In the genomic region with DNA sequence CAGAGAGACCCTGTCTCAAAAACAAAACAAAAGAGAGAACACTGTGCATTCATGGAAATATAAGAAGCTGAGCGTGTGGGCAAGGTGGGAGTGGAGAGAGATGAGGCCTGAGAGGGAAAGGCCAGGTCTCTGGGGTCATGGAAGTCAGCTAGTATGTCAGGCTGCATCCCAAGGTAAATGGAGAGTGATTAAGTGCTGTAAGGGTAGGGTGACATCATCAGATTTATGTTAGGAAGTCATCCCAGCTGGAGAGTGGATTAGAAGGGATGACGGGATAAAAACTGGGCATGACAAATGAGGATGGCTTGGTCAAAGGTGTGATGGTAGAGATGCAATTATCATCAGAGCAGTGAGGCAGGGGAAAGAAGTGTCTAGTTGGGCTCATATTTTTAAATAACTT, we compare ENCODE assay signal across 21 cellular contexts. TPM values are rescaled to one million over a fixed set of nuclear protein-coding genes. Genes with fewer than 3 reads are reported as not detected.
A peak's percentile ranks its signal among the peaks of the same experiment; 100 is the strongest.
DNase-seq lines count a peak whose midpoint lies in the region; ATAC-seq and TF ChIP-seq lines count a peak whose summit lies in the region.
"Had no signal": no experiment of that assay in that cellular context is flagged by ENCODE, and none has a peak within 500 bp of the region (broad histone marks: within the 10 kb centered on the region; RNA-seq: fewer than 3 reads in every experiment).

No MANE protein-coding gene starts in this region.

- POLR2A ChIA-PET in CD4-positive, alpha-beta memory T cell (lab: Charles Lee; ENCODE audit: partially characterized antibody), result interaction anchor here (3.2 kb wide), 1 partner anchor 18 kb away, joined by 28 read pairs; a partner anchor contains a TSS
- POLR2A ChIA-PET in activated B cell treated with CpG ODN at 0.5 μM for 24 hours (lab: Charles Lee), result interaction anchor here (1.3 kb wide), 1 partner anchor 16 kb away, joined by 3 read pairs; no protein-coding TSS in a partner anchor

- no peak overlapping the region for H3K27ac ChIP-seq in CD4-positive, alpha-beta memory T cell (ENCODE audit: low read depth, low read length)
- H3K27ac ChIP-seq: 22Rv1, BLaER1, PC-9 had no signal

- H3K9me3 ChIP-seq in CD4-positive, alpha-beta memory T cell (ENCODE audit: control insufficient read depth in 1 of 2, low read length in 2 of 2), result no peaks in the 10 kb centered on the region
- H3K9me3 ChIP-seq: BLaER1 had no signal

- H3K4me3 ChIP-seq in CD4-positive, alpha-beta memory T cell (ENCODE audit: low read length in 2 of 2), result no peak overlapping the region
- H3K4me3 ChIP-seq: BLaER1, GM12878, PC-9 had no signal

- no peaks in the 10 kb centered on the region for H3K27me3 ChIP-seq in CD4-positive, alpha-beta memory T cell (ENCODE audit: insufficient read depth, low read length)
- H3K27me3 ChIP-seq: BLaER1 had no signal

- no peaks in the 10 kb centered on the region for H3K9me3 Mint-ChIP-seq in CD4-positive, alpha-beta memory T cell
- H3K9me3 Mint-ChIP-seq in activated B cell treated with CpG ODN at 0.5 μM for 24 hours, result no peaks in the 10 kb centered on the region
- no peaks in the 10 kb centered on the region for H3K9me3 Mint-ChIP-seq in stimulated activated effector memory CD8-positive, alpha-beta T cell treated with anti-CD3 and anti-CD28 coated beads, Interleukin-12 subunit alpha, Interleukin-12 subunit beta, amount 100 ng/mL, for 72 hours

- DNase-seq in NCI-H82 (lab: John Stamatoyannopoulos, UW) (peak; percentile 55), NCI-H82 treated with DMSO at 0.1 percent for 48 hours (lab: John Stamatoyannopoulos, UW; ENCODE audit: unreplicated experiment) (no peak), activated B cell treated with CpG ODN at 0.5 μM for 24 hours (no peak)
- DNase-seq in CD4-positive, alpha-beta memory T cell, result no peak
- no peak for DNase-seq in stimulated activated effector memory CD8-positive, alpha-beta T cell treated with anti-CD3 and anti-CD28 coated beads, Interleukin-12 subunit alpha, Interleukin-12 subunit beta, amount 100 ng/mL, for 72 hours (ENCODE audit: low spot score in 2 of 2)
- DNase-seq: DMS79, NCI-H1092 treated with DMSO at 0.1 percent for 48 hours, NCI-H1694, NCI-H345, PC-9 had no signal

- peaks cover 14 to 24% (median 23%) of the 10 kb centered on the region in 4 donors for H3K4me1 Mint-ChIP-seq in CD4-positive, alpha-beta memory T cell
- peaks cover 20% of the 10 kb centered on the region for H3K4me1 Mint-ChIP-seq in activated B cell treated with CpG ODN at 0.5 μM for 24 hours
- H3K4me1 Mint-ChIP-seq in stimulated activated effector memory CD8-positive, alpha-beta T cell treated with anti-CD3 and anti-CD28 coated beads, Interleukin-12 subunit alpha, Interleukin-12 subunit beta, amount 100 ng/mL, for 72 hours, result peaks cover 66% of the 10 kb centered on the region

- H3K36me3 Mint-ChIP-seq in CD4-positive, alpha-beta memory T cell, result no peaks in the 10 kb centered on the region
- H3K36me3 Mint-ChIP-seq in activated B cell treated with CpG ODN at 0.5 μM for 24 hours (ENCODE audit: low read depth), result no peaks in the 10 kb centered on the region
- H3K36me3 Mint-ChIP-seq in stimulated activated effector memory CD8-positive, alpha-beta T cell treated with anti-CD3 and anti-CD28 coated beads, Interleukin-12 subunit alpha, Interleukin-12 subunit beta, amount 100 ng/mL, for 72 hours, result peaks cover 7% of the 10 kb centered on the region

- CTCF ChIA-PET in CD4-positive, alpha-beta memory T cell (lab: Charles Lee; ENCODE audit: partially characterized antibody), result interaction anchor here (7.3 kb wide), 1 partner anchor 17 kb away, joined by 74 read pairs; a partner anchor contains a TSS
- CTCF ChIA-PET in activated B cell treated with CpG ODN at 0.5 μM for 24 hours (lab: Charles Lee), result no interaction called here

- no peaks in the 10 kb centered on the region for H3K36me3 ChIP-seq in CD4-positive, alpha-beta memory T cell (ENCODE audit: insufficient read depth, low read length)
- H3K36me3 ChIP-seq: BLaER1 had no signal

- ATAC-seq in activated B cell treated with CpG ODN at 0.5 μM for 24 hours (ENCODE audit: low read depth) (no peak), GM19328 (IDR thresholded peaks at IDR 0.05; ENCODE audit: unreplicated experiment) (no peak), GM21576 (IDR thresholded peaks at IDR 0.05; ENCODE audit: unreplicated experiment) (no peak), GM19397 (IDR thresholded peaks at IDR 0.05; ENCODE audit: unreplicated experiment) (no peak)
- ATAC-seq in stimulated activated effector memory CD8-positive, alpha-beta T cell treated with anti-CD3 and anti-CD28 coated beads, Interleukin-12 subunit alpha, Interleukin-12 subunit beta, amount 100 ng/mL, for 72 hours, result no peak
- ATAC-seq: GM12878, HCT116 had no signal

- H3K4me3 Mint-ChIP-seq in CD4-positive, alpha-beta memory T cell, result no peak overlapping the region
- H3K4me3 Mint-ChIP-seq in activated B cell treated with CpG ODN at 0.5 μM for 24 hours, result no peak overlapping the region
- no peak overlapping the region for H3K4me3 Mint-ChIP-seq in stimulated activated effector memory CD8-positive, alpha-beta T cell treated with anti-CD3 and anti-CD28 coated beads, Interleukin-12 subunit alpha, Interleukin-12 subunit beta, amount 100 ng/mL, for 72 hours

- no peak for TF ChIP-seq CTCF in activated B cell treated with CpG ODN at 0.5 μM for 24 hours (IDR thresholded peaks at IDR 0.05)

- intact Hi-C loops in CD4-positive, alpha-beta memory T cell (cut with micrococcal nuclease), result loop anchor here (5.0 to 10.0 kb wide), 3 partner anchors 166 to 1341 kb away; a partner anchor contains a TSS
- intact Hi-C loops in activated B cell treated with CpG ODN at 0.5 μM for 24 hours (cut with micrococcal nuclease), result loop anchor here (5.0 kb wide), 1 partner anchor 251 kb away; no protein-coding TSS in a partner anchor

- peaks cover 19% of the 10 kb centered on the region for H3K4me1 ChIP-seq in CD4-positive, alpha-beta memory T cell (ENCODE audit: insufficient read depth, low read length)

- peaks cover 0 to 4% of the 10 kb centered on the region in 2 donors for H3K27me3 Mint-ChIP-seq in CD4-positive, alpha-beta memory T cell
- no peaks in the 10 kb centered on the region for H3K27me3 Mint-ChIP-seq in activated B cell treated with CpG ODN at 0.5 μM for 24 hours

- H3K27ac Mint-ChIP-seq in CD4-positive, alpha-beta memory T cell, result peak overlapping the region in 6 of 7 donors; percentile 24 to 88 (median 64)
- peak overlapping the region; percentile 4 for H3K27ac Mint-ChIP-seq in activated B cell treated with CpG ODN at 0.5 μM for 24 hours
- H3K27ac Mint-ChIP-seq in stimulated activated effector memory CD8-positive, alpha-beta T cell treated with anti-CD3 and anti-CD28 coated beads, Interleukin-12 subunit alpha, Interleukin-12 subunit beta, amount 100 ng/mL, for 72 hours, result peak overlapping the region; percentile 20

RNA-seq across cellular contexts. Expression of a gene that starts 3.5 kb away (rescaled TPM):
- 10 to 100 TPM; 12.8 to 13.3 TPM for total RNA-seq in CD4-positive, alpha-beta memory T cell
- 10 to 100 TPM in 1 of 2 donors, 1 to 10 TPM in 1; 7.2 to 10.3 TPM for polyA plus RNA-seq in CD4-positive, alpha-beta memory T cell
- total RNA-seq in activated B cell treated with CpG ODN at 0.5 μM for 24 hours, result 9.5 and 9.8 TPM in 2 replicates

RNA-seq across cellular contexts. Expression of a gene that starts 19.4 kb away (rescaled TPM):
- total RNA-seq in CD4-positive, alpha-beta memory T cell, result 100 to 1,000 TPM; 107 to 117 TPM
- 100 to 1,000 TPM; 104 to 147 TPM for polyA plus RNA-seq in CD4-positive, alpha-beta memory T cell
- 40.6 and 46.8 TPM in 2 replicates for total RNA-seq in activated B cell treated with CpG ODN at 0.5 μM for 24 hours

RNA-seq across cellular contexts. Expression of a gene that starts 36.9 kb away (rescaled TPM):
- total RNA-seq in CD4-positive, alpha-beta memory T cell, result not detected
- not detected for polyA plus RNA-seq in CD4-positive, alpha-beta memory T cell
- not detected in 2 replicates for total RNA-seq in activated B cell treated with CpG ODN at 0.5 μM for 24 hours
- total RNA-seq: G401, GM12878, HT1080, M059J, PC-9, SK-MEL-5 had no signal
- polyA plus RNA-seq: GM12878 had no signal

Comparison
In these comparisons a context has a peak if more than half of its experiments do, and no peak if none do; other contexts are left out.
1. H3K27ac Mint-ChIP-seq: peak in every context shown above with its lines; median percentile 64 in CD4-positive, alpha-beta memory T cell; 20 in stimulated activated effector memory CD8-positive, alpha-beta T cell treated with anti-CD3 and anti-CD28 coated beads, Interleukin-12 subunit alpha, Interleukin-12 subunit beta, amount 100 ng/mL, for 72 hours; 4 in activated B cell treated with CpG ODN at 0.5 μM for 24 hours.